Comparison of ENCODE assay signal across 19 cellular contexts in genomic region chr18:50620319-50620718, GRCh38.
"Had no signal": no experiment of that assay in that cellular context is flagged by ENCODE, and none has a peak within 500 bp of the region (broad histone marks: within the 10 kb centered on the region; RNA-seq: fewer than 3 reads in every experiment).

No MANE protein-coding gene starts in this region.

- H3K9me3 ChIP-seq: neutrophil had no signal

- ATAC-seq: activated CD8-positive, alpha-beta T cell treated with anti-CD3 and anti-CD28 coated beads, Interleukin-2, amount 10 ng/mL, durations not matched to agents 7 days and 5 days; esophagus mucosa; natural killer cell had no signal

- DNase-seq: activated CD4-positive, alpha-beta T cell treated with anti-CD3 and anti-CD28 coated beads, Interleukin-2, amount 10 ng/mL, durations not matched to agents 24 days and 14 days; activated CD8-positive, alpha-beta T cell treated with anti-CD3 and anti-CD28 coated beads, Interleukin-2, amount 10 ng/mL, durations not matched to agents 7 days and 5 days; activated naive CD4-positive, alpha-beta T cell treated with Interleukin-2 at 50 U/mL for 16 hours; activated T-cell treated with anti-CD3 and anti-CD28 coated beads, Interleukin-2, amount 50 U/mL, for 24 hours; effector CD8-positive, alpha-beta T cell; immature natural killer cell; kidney glomerular epithelial cell; mesenchymal stem cell; natural killer cell; retina; stimulated activated CD4-positive, alpha-beta T cell treated with anti-CD3 and anti-CD28 coated beads, Interleukin-12 subunit alpha, Interleukin-12 subunit beta, amount 100 ng/mL, for 4 hours; stimulated activated CD4-positive, alpha-beta T cell treated with anti-CD3 and anti-CD28 coated beads, Interleukin-1b, Interleukin-23, amount 100 ng/mL, for 48 hours; stimulated activated naive CD4-positive, alpha-beta T cell treated with Interleukin-2 at 50 U/mL for 16 hours; T1000; trophoblast cell had no signal

- H3K36me3 ChIP-seq: neutrophil had no signal

- H3K27ac Mint-ChIP-seq: activated CD4-positive, alpha-beta T cell treated with anti-CD3 and anti-CD28 coated beads, Interleukin-2, amount 10 ng/mL, durations not matched to agents 24 days and 14 days; activated CD8-positive, alpha-beta T cell treated with anti-CD3 and anti-CD28 coated beads, Interleukin-2, amount 10 ng/mL, durations not matched to agents 7 days and 5 days; activated T-cell treated with anti-CD3 and anti-CD28 coated beads, Interleukin-2, amount 50 U/mL, for 24 hours; activated T-helper 2 cell treated with anti-CD3 and anti-CD28 coated beads, Interferon-gamma antibody, Interleukin-2, Interleukin-4, amounts not matched to agents 10 μg/mL and 5 μg/mL and 100 μg/mL, durations not matched to agents 14 hours and 24 hours and 36 hours; dendritic cell treated with granulocyte-macrophage colony-stimulating factor and Interleukin-4, amounts not matched to agents 40 ng/mL and 50 ng/mL, for 4 days; immature natural killer cell; natural killer cell had no signal

- H3K9me3 Mint-ChIP-seq: activated CD4-positive, alpha-beta T cell treated with anti-CD3 and anti-CD28 coated beads, Interleukin-2, amount 10 ng/mL, durations not matched to agents 24 days and 14 days; activated T-cell treated with anti-CD3 and anti-CD28 coated beads, Interleukin-2, amount 50 U/mL, for 24 hours; activated T-helper 2 cell treated with anti-CD3 and anti-CD28 coated beads, Interferon-gamma antibody, Interleukin-2, Interleukin-4, amounts not matched to agents 10 μg/mL and 5 μg/mL and 100 μg/mL, durations not matched to agents 14 hours and 24 hours and 36 hours; dendritic cell treated with granulocyte-macrophage colony-stimulating factor and Interleukin-4, amounts not matched to agents 40 ng/mL and 50 ng/mL, for 4 days; natural killer cell had no signal

- H3K36me3 Mint-ChIP-seq: immature natural killer cell, natural killer cell had no signal

- H3K27ac ChIP-seq: neutrophil had no signal
